Comparison of ENCODE assay signal across 23 cellular contexts in the genomic region with DNA sequence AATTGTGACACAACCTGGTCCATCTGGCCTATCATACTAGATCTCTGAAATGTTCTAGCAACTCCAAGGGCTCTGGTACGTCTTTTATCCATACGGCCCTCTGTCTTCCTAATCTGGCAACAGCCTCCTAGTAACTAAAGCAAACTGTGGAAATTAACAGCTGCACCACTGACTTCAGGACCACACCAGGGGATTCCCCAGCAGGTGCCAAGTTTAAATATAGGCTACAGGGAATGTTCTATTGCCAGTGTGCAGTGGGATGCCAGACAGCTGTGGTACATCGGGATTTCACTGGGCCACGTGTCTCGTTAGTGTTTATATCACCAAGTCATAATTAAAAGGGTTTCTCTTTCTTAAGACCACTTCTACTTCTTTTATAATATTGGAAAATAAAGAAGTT.
DNase-seq lines count a peak whose midpoint lies in the region; ATAC-seq and TF ChIP-seq lines count a peak whose summit lies in the region.
"Had no signal": no experiment of that assay in that cellular context is flagged by ENCODE, and none has a peak within 500 bp of the region (broad histone marks: within the 10 kb centered on the region; RNA-seq: fewer than 3 reads in every experiment).

No MANE protein-coding gene starts in this region.

- ATAC-seq in IMR-90 (ENCODE audit: low read depth) (no peak), HG02938 (IDR thresholded peaks at IDR 0.05; ENCODE audit: unreplicated experiment) (no peak)
- ATAC-seq: SK-N-SH treated with all-trans-retinoic acid at 6 μM for 48 hours had no signal

- H3K4ac ChIP-seq in IMR-90 (ENCODE audit: low read depth, low read length) (no peak overlapping the region), mesenchymal stem cell (ENCODE audit: low read depth in 1 of 2, low read length in 2 of 2) (no peak overlapping the region)

- H3K56ac ChIP-seq in IMR-90 (ENCODE audit: extremely low read depth, insufficient read depth, low read length), result no peak overlapping the region

- no peak overlapping the region for H2AK9ac ChIP-seq in IMR-90 (replicated peaks; ENCODE audit: low read depth, low read length, poor library complexity)

- H4K20me1 ChIP-seq in IMR-90 (ENCODE audit: insufficient read depth, low read length), result no peaks in the 10 kb centered on the region
- H4K20me1 ChIP-seq in OCI-LY3 (ENCODE audit: insufficient read depth, low read length), result no peaks in the 10 kb centered on the region

- DNase-seq in A172 (ENCODE audit: low spot score) (peak; percentile 7), IMR-90 (no peak), mesenchymal stem cell (no peak), MV-4-11 (lab: John Stamatoyannopoulos, UW) (no peak), islet precursor cell (no peak)
- no peak for DNase-seq in activated T-cell treated with anti-CD3 and anti-CD28 coated beads, Interleukin-2, amount 50 U/mL, for 48 hours
- DNase-seq: activated CD4-positive, alpha-beta T cell treated with anti-CD3 and anti-CD28 coated beads, Interleukin-2, amount 10 ng/mL, durations not matched to agents 24 days and 14 days; anterior cingulate cortex; central memory CD4-positive, alpha-beta T cell; DMS153; GF-D8; hippocampal formation; KBM-7; lower lobe of right lung; NCI-H1048; NCI-H2029 treated with DMSO at 0.1 percent for 48 hours; NCI-H510A treated with DMSO at 0.1 percent for 48 hours; trophoblast cell had no signal

- no peak overlapping the region for H4K5ac ChIP-seq in IMR-90 (ENCODE audit: low read depth, low read length)

- H2BK12ac ChIP-seq in mesenchymal stem cell (ENCODE audit: low read length in 2 of 2), result no peak overlapping the region

- intact Hi-C loops in IMR-90 (cut with micrococcal nuclease), result no loop called here

- H3K27me3 ChIP-seq in IMR-90 (ENCODE audit: control insufficient read depth, insufficient read depth, low read length), result no peaks in the 10 kb centered on the region
- H3K27me3 ChIP-seq in OCI-LY3 (ENCODE audit: low read depth, low read length), result no peaks in the 10 kb centered on the region
- H3K27me3 ChIP-seq in mesenchymal stem cell (ENCODE audit: control insufficient read depth in 1 of 2, insufficient read depth in 1 of 2, low read length in 2 of 2), result no peaks in the 10 kb centered on the region

- no peak overlapping the region for H4K91ac ChIP-seq in IMR-90 (ENCODE audit: insufficient read depth, low read depth, low read length)
- H4K91ac ChIP-seq in mesenchymal stem cell (ENCODE audit: low read length), result peak overlapping the region; percentile 68

- H3K18ac ChIP-seq in IMR-90 (ENCODE audit: low read depth, low read length), result no peak overlapping the region
- no peak overlapping the region for H3K18ac ChIP-seq in mesenchymal stem cell (ENCODE audit: low read depth in 1 of 2, low read length in 2 of 2)

- H2AK5ac ChIP-seq in IMR-90 (ENCODE audit: low read depth, low read length), result no peak overlapping the region
- H2AK5ac ChIP-seq in mesenchymal stem cell (ENCODE audit: low read length, severe bottlenecking), result no peak overlapping the region

- no peak overlapping the region for H3K14ac ChIP-seq in IMR-90 (replicated peaks; ENCODE audit: low read depth, low read length)
- H3K14ac ChIP-seq in mesenchymal stem cell (ENCODE audit: low read length in 2 of 2), result no peak overlapping the region

- no peaks in the 10 kb centered on the region for H3K79me1 ChIP-seq in IMR-90 (ENCODE audit: low read depth in 1 of 2, low read length in 2 of 2)
- no peaks in the 10 kb centered on the region for H3K79me1 ChIP-seq in mesenchymal stem cell (replicated peaks; ENCODE audit: low read length, poor library complexity, severe bottlenecking)

- H3K9ac ChIP-seq in IMR-90 (ENCODE audit: low read depth, low read length) (no peak overlapping the region), OCI-LY3 (ENCODE audit: low read length) (no peak overlapping the region), mesenchymal stem cell (ENCODE audit: low read length) (no peak overlapping the region)

- no peak overlapping the region for H3K23ac ChIP-seq in IMR-90 (ENCODE audit: low read depth, low read length)
- H3K23ac ChIP-seq in mesenchymal stem cell (ENCODE audit: low read length in 2 of 2), result no peak overlapping the region

- H2BK15ac ChIP-seq in IMR-90 (ENCODE audit: low read depth, low read length) (no peak overlapping the region), mesenchymal stem cell (ENCODE audit: low read depth, poor library complexity, severe bottlenecking) (no peak overlapping the region)

- no peak overlapping the region for H4K8ac ChIP-seq in IMR-90 (ENCODE audit: low read depth in 2 of 2, low read length in 2 of 2)
- H4K8ac ChIP-seq in mesenchymal stem cell (ENCODE audit: low read length), result no peak overlapping the region

- dilution Hi-C loops in IMR-90 (cut with HindIII; ENCODE audit: low sequenced_read_pairs, unreplicated experiment), result no loop called here

- 100% methylated on average over 1 of the region's 5 CpGs; no CpG with 5 or more reads in 1 of the 2 experiments for WGBS in IMR-90 (ENCODE audit: extremely low coverage in 2 of 2, insufficient read length in 1 of 2), 2 experiments
- WGBS in mesenchymal stem cell, result 70% methylated on average over 2 of the region's 5 CpGs

- BruUV-seq in IMR-90 (replicated peaks; lab: Mats Ljungman, UMichigan), result no TSS peak

- H3K4me1 ChIP-seq in IMR-90 (ENCODE audit: control insufficient read depth, insufficient read depth, low read length) (no peaks in the 10 kb centered on the region), OCI-LY3 (ENCODE audit: low read length) (peaks cover 26% of the 10 kb centered on the region), mesenchymal stem cell (ENCODE audit: control insufficient read depth, insufficient read depth, low read depth, low read length) (no peaks in the 10 kb centered on the region)
- H3K4me1 ChIP-seq: lower lobe of right lung had no signal

- no peak overlapping the region for H3K4me2 ChIP-seq in IMR-90 (ENCODE audit: low read depth, low read length)
- H3K4me2 ChIP-seq in OCI-LY3 (ENCODE audit: low read length), result peak overlapping the region; percentile 27
- no peak overlapping the region for H3K4me2 ChIP-seq in mesenchymal stem cell (ENCODE audit: low read length, poor library complexity, severe bottlenecking)

- H3K9me3 ChIP-seq in IMR-90 (ENCODE audit: control insufficient read depth, insufficient read depth, low read length) (no peaks in the 10 kb centered on the region), OCI-LY3 (ENCODE audit: insufficient read depth, low read length) (no peaks in the 10 kb centered on the region), mesenchymal stem cell (ENCODE audit: control insufficient read depth, low read length) (no peaks in the 10 kb centered on the region)
- H3K9me3 ChIP-seq: lower lobe of right lung had no signal

- H2BK5ac ChIP-seq in IMR-90 (ENCODE audit: low read depth, low read length, poor library complexity, severe bottlenecking), result no peak overlapping the region
- no peak overlapping the region for H2BK5ac ChIP-seq in mesenchymal stem cell (ENCODE audit: low read depth, low read length, poor library complexity, severe bottlenecking)

- TF ChIP-seq RAD21 in IMR-90 (IDR thresholded peaks at IDR 0.05; ENCODE audit: low read length), result no peak

- 0 out of 2 replicates have a peak overlapping the region, but pooled peaks have one; percentile 42 for H2BK20ac ChIP-seq in IMR-90 (ENCODE audit: low read depth, low read length)

- TF ChIP-seq CTCF in IMR-90 (conservative IDR thresholded peaks at IDR 0.05; ENCODE audit: low read depth, low read length), result no peak
- no peak for TF ChIP-seq CTCF in OCI-LY3 (IDR thresholded peaks at IDR 0.05; ENCODE audit: low read depth, low read length)

- POLR2A ChIA-PET in IMR-90 (lab: Charles Lee; ENCODE audit: unreplicated experiment), result no interaction called here

- H3K27ac ChIP-seq in IMR-90 (ENCODE audit: insufficient read depth, low read length), result no peak overlapping the region
- no peak overlapping the region for H3K27ac ChIP-seq in OCI-LY3 (ENCODE audit: low read length)
- H3K27ac ChIP-seq in mesenchymal stem cell (ENCODE audit: low read length, poor library complexity, severe bottlenecking), result no peak overlapping the region
- H3K27ac ChIP-seq: C4-2B, lower lobe of right lung, VCaP had no signal

- H3K36me3 ChIP-seq in IMR-90 (ENCODE audit: control insufficient read depth, insufficient read depth, low read length) (no peaks in the 10 kb centered on the region), OCI-LY3 (replicated peaks; ENCODE audit: low read depth, low read length) (no peaks in the 10 kb centered on the region), mesenchymal stem cell (ENCODE audit: control insufficient read depth in 1 of 2, insufficient read depth in 2 of 2, low read depth in 1 of 2, low read length in 2 of 2) (no peaks in the 10 kb centered on the region)
- H3K36me3 ChIP-seq: lower lobe of right lung had no signal

- CTCF ChIA-PET in IMR-90 (lab: Yijun Ruan, JAX), result no interaction called here

- H3K4me3 ChIP-seq in IMR-90 (ENCODE audit: insufficient read depth, low read depth, low read length) (no peak overlapping the region), OCI-LY3 (ENCODE audit: low read length) (no peak overlapping the region), mesenchymal stem cell (ENCODE audit: insufficient read depth in 1 of 2, low read depth in 1 of 2, low read length in 2 of 2) (no peak overlapping the region)
- H3K4me3 ChIP-seq: lower lobe of right lung had no signal

- in situ Hi-C loops in IMR-90 (cut with MboI; ENCODE audit: low sequenced_read_pairs), result no loop called here

- H3K9me1 ChIP-seq in IMR-90 (ENCODE audit: insufficient read depth, low read length), result no peaks in the 10 kb centered on the region

- H2BK120ac ChIP-seq in IMR-90 (ENCODE audit: low read depth, low read length) (no peak overlapping the region), mesenchymal stem cell (ENCODE audit: low read depth, low read length) (no peak overlapping the region)

- no peak overlapping the region for H2AFZ ChIP-seq in IMR-90 (replicated peaks; ENCODE audit: low read length, poor library complexity)
- no peak overlapping the region for H2AFZ ChIP-seq in OCI-LY3 (ENCODE audit: low read depth, low read length)
- no peak overlapping the region for H2AFZ ChIP-seq in mesenchymal stem cell (ENCODE audit: low read depth, low read length)

- TF ChIP-seq POLR2A in IMR-90 (IDR thresholded peaks at IDR 0.05; ENCODE audit: low read depth, low read length), result no peak

- no peaks in the 10 kb centered on the region for H3K79me2 ChIP-seq in OCI-LY3 (ENCODE audit: low read length)

TF ChIP-seq in IMR-90, 13 proteins besides CTCF, POLR2A, EP300 and RAD21:
- TF ChIP-seq SMC3 (IDR thresholded peaks at IDR 0.05; ENCODE audit: low read depth, low read length) (no peak), MAZ (IDR thresholded peaks at IDR 0.05; ENCODE audit: borderline replicate concordance, low read depth, low read length) (no peak), CHD1 (IDR thresholded peaks at IDR 0.05; ENCODE audit: low read depth, low read length) (no peak), CEBPB (IDR thresholded peaks at IDR 0.05; ENCODE audit: low read depth, low read length) (no peak)
